28 cellular contexts compared by ENCODE assay signal in genomic region chr19:33290082-33290815, GRCh38. TPM values are rescaled to one million over a fixed set of nuclear protein-coding genes. Genes with fewer than 3 reads are reported as not detected.
DNase-seq lines count a peak whose midpoint lies in the region; ATAC-seq and TF ChIP-seq lines count a peak whose summit lies in the region.
"Had no signal": no experiment of that assay in that cellular context is flagged by ENCODE, and none has a peak within 500 bp of the region (broad histone marks: within the 10 kb centered on the region; RNA-seq: fewer than 3 reads in every experiment).

No MANE protein-coding gene starts in this region.

- intact Hi-C loops in dendritic cell treated with granulocyte-macrophage colony-stimulating factor and Interleukin-4, amounts not matched to agents 40 ng/mL and 50 ng/mL, for 4 days (cut with micrococcal nuclease) = no loop called here
- intact Hi-C loops in right lobe of liver (cut with DNase I) = no loop called here
- intact Hi-C loops in spleen (cut with DNase I; ENCODE audit: low total_unique reads) = no loop called here

- DNase-seq in H7 = peak; percentile 31
- peak in 2 of 3 donors; percentile 19 to 55 for DNase-seq in right lobe of liver
- DNase-seq in spleen = peak; percentile 59
- no peak for DNase-seq in RPMI8226
- no peak for DNase-seq in NCI-H82 (lab: John Stamatoyannopoulos, UW)
- no peak for DNase-seq in activated CD4-positive, CD25-positive, alpha-beta regulatory T cell (lab: John Stamatoyannopoulos, UW)
- no peak for DNase-seq in NCI-H1694 treated with DMSO at 0.1 percent for 48 hours (lab: John Stamatoyannopoulos, UW)
- DNase-seq: activated CD4-positive, alpha-beta T cell treated with anti-CD3 and anti-CD28 coated beads, Interleukin-2, amount 10 ng/mL, durations not matched to agents 24 days and 14 days; activated naive CD4-positive, alpha-beta T cell treated with anti-CD3 and anti-CD28 coated beads for 36 hours; activated T-cell treated with anti-CD3 and anti-CD28 coated beads, Interleukin-2, amount 50 U/mL, for 72 hours; amniotic stem cell; COR-L47; cortex of kidney; DMS79 treated with DMSO at 0.1 percent for 48 hours; Kasumi-1; MV-4-11; NCI-H2171 treated with DMSO at 0.1 percent for 48 hours; NCI-H524 treated with DMSO at 0.1 percent for 48 hours; stimulated activated CD4-positive, alpha-beta T cell treated with anti-CD3 and anti-CD28 coated beads, Interleukin-15, amount 100 ng/mL, for 24 hours; T-helper 2 cell had no signal

- TF ChIP-seq POLR2A in right lobe of liver (IDR thresholded peaks at IDR 0.05) (no peak), spleen (IDR thresholded peaks at IDR 0.05) (no peak)

- no peak overlapping the region for H3K27ac ChIP-seq in right lobe of liver
- H3K27ac ChIP-seq in spleen = peak overlapping the region in 1 of 8 donors; percentile 81
- H3K27ac ChIP-seq: BLaER1 had no signal

- no peaks in the 10 kb centered on the region for H3K36me3 ChIP-seq in H7 (replicated peaks; ENCODE audit: control insufficient read depth, insufficient read depth, low read length)
- H3K36me3 ChIP-seq in right lobe of liver = no peaks in the 10 kb centered on the region
- no peaks in the 10 kb centered on the region for H3K36me3 ChIP-seq in spleen
- H3K36me3 ChIP-seq: BLaER1, tibial nerve had no signal

- no peak for TF ChIP-seq CTCF in right lobe of liver (IDR thresholded peaks at IDR 0.05)
- no peak for TF ChIP-seq CTCF in spleen (IDR thresholded peaks at IDR 0.05 in 8 of 11, conservative IDR thresholded peaks at IDR 0.05 in 3 of 11)

- no peaks in the 10 kb centered on the region for H3K27me3 Mint-ChIP-seq in dendritic cell treated with granulocyte-macrophage colony-stimulating factor and Interleukin-4, amounts not matched to agents 40 ng/mL and 50 ng/mL, for 4 days

- H3K4me1 ChIP-seq in right lobe of liver (peaks cover 2 to 77% (median 37%) of the 10 kb centered on the region in 4 donors), spleen (peaks cover 0 to 77% (median 19%) of the 10 kb centered on the region in 6 donors)

- peak overlapping the region; percentile 92 for H3K27ac Mint-ChIP-seq in dendritic cell treated with granulocyte-macrophage colony-stimulating factor and Interleukin-4, amounts not matched to agents 40 ng/mL and 50 ng/mL, for 4 days
- H3K27ac Mint-ChIP-seq: activated CD4-positive, alpha-beta T cell treated with anti-CD3 and anti-CD28 coated beads, Interleukin-2, amount 10 ng/mL, durations not matched to agents 24 days and 14 days; activated naive CD4-positive, alpha-beta T cell treated with anti-CD3 and anti-CD28 coated beads for 36 hours; activated T-cell treated with anti-CD3 and anti-CD28 coated beads, Interleukin-2, amount 50 U/mL, for 72 hours; mesothelial cell of epicardium; stimulated activated naive CD8-positive, alpha-beta T cell treated with anti-CD3 and anti-CD28 coated beads, Interleukin-15, Interleukin-2, amounts not matched to agents 100 ng/mL and 50 ng/mL, for 24 hours had no signal

- no peak overlapping the region for H3K4me3 Mint-ChIP-seq in dendritic cell treated with granulocyte-macrophage colony-stimulating factor and Interleukin-4, amounts not matched to agents 40 ng/mL and 50 ng/mL, for 4 days
- H3K4me3 Mint-ChIP-seq: activated CD4-positive, alpha-beta T cell treated with anti-CD3 and anti-CD28 coated beads, Interleukin-2, amount 10 ng/mL, durations not matched to agents 24 days and 14 days; activated naive CD4-positive, alpha-beta T cell treated with anti-CD3 and anti-CD28 coated beads for 36 hours; activated T-cell treated with anti-CD3 and anti-CD28 coated beads, Interleukin-2, amount 50 U/mL, for 72 hours; mesothelial cell of epicardium; nephron; stimulated activated naive CD8-positive, alpha-beta T cell treated with anti-CD3 and anti-CD28 coated beads, Interleukin-15, Interleukin-2, amounts not matched to agents 100 ng/mL and 50 ng/mL, for 24 hours had no signal

- 53% methylated on average over 5 of the region's 11 CpGs for WGBS in right lobe of liver (ENCODE audit: insufficient coverage, low coverage, low lambda C conversion rate, missing lambda C conversion rate)
- WGBS in spleen, 5 donors = 74 to 96% (median 86%) methylated on average over 8 to 11 of the region's 11 CpGs

- H3K4me1 Mint-ChIP-seq in dendritic cell treated with granulocyte-macrophage colony-stimulating factor and Interleukin-4, amounts not matched to agents 40 ng/mL and 50 ng/mL, for 4 days (ENCODE audit: low read depth) = peaks cover 95% of the 10 kb centered on the region

- no peaks in the 10 kb centered on the region for H3K36me3 Mint-ChIP-seq in dendritic cell treated with granulocyte-macrophage colony-stimulating factor and Interleukin-4, amounts not matched to agents 40 ng/mL and 50 ng/mL, for 4 days (ENCODE audit: low read depth)

- ATAC-seq in right lobe of liver = no peak
- ATAC-seq: activated T-cell treated with anti-CD3 and anti-CD28 coated beads, Interleukin-2, amount 50 U/mL, for 72 hours; sciatic nerve; SK-N-SH treated with all-trans-retinoic acid at 6 μM for 48 hours had no signal

- no peaks in the 10 kb centered on the region for H3K9me3 ChIP-seq in right lobe of liver
- H3K9me3 ChIP-seq in spleen = peaks cover 0 to 31% (median 27%) of the 10 kb centered on the region in 8 donors

- H3K9me3 Mint-ChIP-seq in dendritic cell treated with granulocyte-macrophage colony-stimulating factor and Interleukin-4, amounts not matched to agents 40 ng/mL and 50 ng/mL, for 4 days = peaks cover 8% of the 10 kb centered on the region

- H3K4me3 ChIP-seq in H7 (ENCODE audit: insufficient read depth, low read depth, low read length) (no peak overlapping the region), right lobe of liver (no peak overlapping the region), spleen (no peak overlapping the region)
- H3K4me3 ChIP-seq: BLaER1, tibial nerve had no signal

- H3K27me3 ChIP-seq in H7 (ENCODE audit: control insufficient read depth, insufficient read depth, low read length) = no peaks in the 10 kb centered on the region
- H3K27me3 ChIP-seq in right lobe of liver = no peaks in the 10 kb centered on the region
- H3K27me3 ChIP-seq in spleen (replicated peaks in 1 of 7) = peaks cover 0 to 63% (median 0%) of the 10 kb centered on the region in 7 donors
- H3K27me3 ChIP-seq: BLaER1 had no signal

RNA-seq across cellular contexts. Expression of gene CEBPA, which starts 12.1 kb away (rescaled TPM):
- total RNA-seq in H7 (2014; rRNA removed; shearing (Covaris generic)) = 3.2 and 4.8 TPM in 2 replicates
- total RNA-seq in right lobe of liver (100 to 1,000 TPM in 4 of 6 experiments, 10 to 100 TPM in 2; 53.9 to 163 (median 119) TPM), spleen (10 to 100 TPM; 15.5 to 27.7 (median 18.3) TPM)
- polyA plus RNA-seq in spleen = 10 to 100 TPM in 1 of 3 donors, 1 to 10 TPM in 2; 7.4 to 19.8 (median 9.1) TPM

Comparison
In these comparisons a context has a peak if more than half of its experiments do, and no peak if none do; other contexts are left out.
1. DNase-seq: peak in H7 (single experiment), right lobe of liver (2 of 3) and spleen (single experiment); none in RPMI8226 (single experiment), NCI-H82 (single experiment), activated CD4-positive, CD25-positive, alpha-beta regulatory T cell (0 of 4) and NCI-H1694 treated with DMSO at 0.1 percent for 48 hours (single experiment).